ENCODE assay signal across 8 cellular contexts in the genomic region with DNA sequence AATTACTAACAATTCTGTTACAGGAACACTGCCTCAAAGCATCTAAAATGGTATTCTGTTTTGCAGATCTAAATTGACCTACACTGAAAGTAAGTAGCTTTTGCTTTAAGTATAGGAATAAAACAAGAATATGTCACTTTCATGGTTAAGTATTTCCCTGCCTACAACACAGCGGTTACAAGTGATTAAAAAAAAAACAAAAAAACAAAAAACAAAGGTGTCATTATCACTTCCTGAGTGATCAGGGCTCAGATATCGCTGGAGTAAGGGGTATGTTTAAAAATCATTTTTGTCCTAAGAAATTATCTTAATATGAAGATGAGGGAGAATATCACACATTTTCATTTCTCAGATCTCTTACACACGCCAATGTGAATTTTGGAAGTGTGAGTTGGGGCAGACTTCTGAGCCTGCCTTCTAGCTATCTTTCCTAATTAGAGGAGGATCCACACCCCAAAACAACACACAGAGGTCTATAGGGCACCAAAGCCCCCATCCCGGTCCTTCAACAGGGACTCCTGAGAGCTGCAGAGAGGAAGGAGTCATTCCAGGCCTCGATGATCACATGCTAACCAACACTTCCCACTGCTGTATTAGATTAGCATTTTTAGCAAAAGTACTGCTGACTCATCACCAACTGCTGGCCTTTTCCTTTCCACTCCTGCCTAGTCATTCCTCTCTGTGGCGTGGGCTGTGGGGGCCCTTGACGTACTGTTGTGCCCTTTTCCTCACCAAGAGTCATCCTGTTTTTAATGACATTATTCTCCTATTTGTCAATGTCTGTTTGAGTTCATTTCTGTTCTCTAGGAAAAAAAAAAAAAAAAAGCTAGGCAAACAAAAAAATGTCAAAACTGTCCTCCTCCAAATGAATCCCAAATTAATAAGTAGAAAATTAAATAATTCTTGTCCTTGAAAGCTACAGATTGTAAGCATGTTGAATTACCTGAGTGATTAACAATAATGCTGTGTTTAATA. TPM values are rescaled to one million over a fixed set of nuclear protein-coding genes. Genes with fewer than 3 reads are reported as not detected.
DNase-seq lines count a peak whose midpoint lies in the region; ATAC-seq and TF ChIP-seq lines count a peak whose summit lies in the region.

No MANE protein-coding gene starts in this region.

- no peaks in the 10 kb centered on the region for H3K79me2 ChIP-seq in MM.1S (ENCODE audit: low read length)

- TF ChIP-seq CTCF in MM.1S (IDR thresholded peaks at IDR 0.05; ENCODE audit: low read length), result no peak

- H3K4me1 ChIP-seq in CD4-positive, CD25-positive, alpha-beta regulatory T cell (ENCODE audit: control insufficient read depth, insufficient read depth, low read length, poor library complexity, severe bottlenecking), result peaks cover 4% of the 10 kb centered on the region
- H3K4me1 ChIP-seq in HUES6 (ENCODE audit: control insufficient read depth, insufficient read depth, low read length), result peaks cover 5% of the 10 kb centered on the region
- peaks cover 6% of the 10 kb centered on the region; the same call in 1 of the 2 replicates for H3K4me1 ChIP-seq in MM.1S (ENCODE audit: low read length)

- H3K9me3 Mint-ChIP-seq in CD4-positive, CD25-positive, alpha-beta regulatory T cell, result peaks cover 0 to 18% (median 3%) of the 10 kb centered on the region in 7 donors
- peaks cover 7 to 12% of the 10 kb centered on the region in 2 donors for H3K9me3 Mint-ChIP-seq in activated T-cell treated with anti-CD3 and anti-CD28 coated beads, Interleukin-2, amount 50 U/mL, for 72 hours

- no peaks in the 10 kb centered on the region for H3K27me3 Mint-ChIP-seq in CD4-positive, CD25-positive, alpha-beta regulatory T cell
- H3K27me3 Mint-ChIP-seq in activated T-cell treated with anti-CD3 and anti-CD28 coated beads, Interleukin-2, amount 50 U/mL, for 72 hours (ENCODE audit: low read depth), result no peaks in the 10 kb centered on the region

- no peaks in the 10 kb centered on the region for H3K36me3 Mint-ChIP-seq in CD4-positive, CD25-positive, alpha-beta regulatory T cell
- peaks cover 11 to 19% of the 10 kb centered on the region in 2 donors for H3K36me3 Mint-ChIP-seq in activated T-cell treated with anti-CD3 and anti-CD28 coated beads, Interleukin-2, amount 50 U/mL, for 72 hours (ENCODE audit: insufficient read depth in 2 of 2)

- no peaks in the 10 kb centered on the region for H3K9me2 ChIP-seq in MM.1S (replicated peaks; ENCODE audit: insufficient read depth, low read length)

- no peak overlapping the region for H3K4me3 Mint-ChIP-seq in CD4-positive, CD25-positive, alpha-beta regulatory T cell
- peak overlapping the region; percentile 51 to 64 for H3K4me3 Mint-ChIP-seq in activated T-cell treated with anti-CD3 and anti-CD28 coated beads, Interleukin-2, amount 50 U/mL, for 72 hours

- H3K4me2 ChIP-seq in MM.1S (ENCODE audit: low read depth, low read length), result no peak overlapping the region

- H3K27ac Mint-ChIP-seq in CD4-positive, CD25-positive, alpha-beta regulatory T cell, result peak overlapping the region in 2 of 3 donors; percentile 42 to 52
- peak overlapping the region; percentile 47 for H3K27ac Mint-ChIP-seq in activated T-cell treated with anti-CD3 and anti-CD28 coated beads, Interleukin-2, amount 50 U/mL, for 72 hours

- peak in 1 of 3 donors; percentile 27 for DNase-seq in CD4-positive, CD25-positive, alpha-beta regulatory T cell
- peak; percentile 75 to 79 for DNase-seq in activated T-cell treated with anti-CD3 and anti-CD28 coated beads, Interleukin-2, amount 50 U/mL, for 72 hours
- DNase-seq in glomerular endothelial cell (ENCODE audit: extremely low read depth, low read depth, low spot score), result peak; percentile 85
- DNase-seq in pulmonary artery endothelial cell (ENCODE audit: low read depth, low spot score), result peak; percentile 71
- no peak for DNase-seq in cerebellar nuclear complex (lab: John Stamatoyannopoulos, UW)
- no peak for DNase-seq in MM.1S

- no peaks in the 10 kb centered on the region for H3K9me3 ChIP-seq in CD4-positive, CD25-positive, alpha-beta regulatory T cell (ENCODE audit: control insufficient read depth in 2 of 2, low read length in 2 of 2)
- 0 out of 2 replicates have a peak, but pooled peaks cover 5% of the 10 kb centered on the region for H3K9me3 ChIP-seq in HUES6 (ENCODE audit: control insufficient read depth, insufficient read depth, low read depth, low read length)
- H3K9me3 ChIP-seq in MM.1S (replicated peaks; ENCODE audit: insufficient read depth, low read length), result no peaks in the 10 kb centered on the region

- no peak for ATAC-seq in CD4-positive, CD25-positive, alpha-beta regulatory T cell (ENCODE audit: low read depth in 2 of 2)
- peak; percentile 91 for ATAC-seq in GM21390 (IDR thresholded peaks at IDR 0.05; ENCODE audit: unreplicated experiment)
- peak; percentile 89 to 94 for ATAC-seq in activated T-cell treated with anti-CD3 and anti-CD28 coated beads, Interleukin-2, amount 50 U/mL, for 72 hours (replicated peaks in 1 of 2)

- H3K36me3 ChIP-seq in CD4-positive, CD25-positive, alpha-beta regulatory T cell (ENCODE audit: control insufficient read depth, insufficient read depth, low read length), result no peaks in the 10 kb centered on the region
- H3K36me3 ChIP-seq in HUES6 (ENCODE audit: control insufficient read depth, insufficient read depth, low read length) (no peaks in the 10 kb centered on the region), MM.1S (replicated peaks; ENCODE audit: insufficient read depth, low read length) (no peaks in the 10 kb centered on the region)

- H3K27ac ChIP-seq in CD4-positive, CD25-positive, alpha-beta regulatory T cell (ENCODE audit: insufficient read depth, low read length, poor library complexity, severe bottlenecking), result no peak overlapping the region
- H3K27ac ChIP-seq in HUES6 (ENCODE audit: low read depth, low read length) (peak overlapping the region; percentile 20; the same call in 1 of the 2 replicates), MM.1S (ENCODE audit: low read length) (no peak overlapping the region)

- H3K9ac ChIP-seq in HUES6 (ENCODE audit: low read length), result no peak overlapping the region
- no peak overlapping the region for H3K9ac ChIP-seq in MM.1S (ENCODE audit: low read length)

- no peak overlapping the region for H3K4me3 ChIP-seq in CD4-positive, CD25-positive, alpha-beta regulatory T cell (ENCODE audit: low read depth, low read length)
- H3K4me3 ChIP-seq in HUES6 (ENCODE audit: low read depth, low read length), result no peak overlapping the region
- H3K4me3 ChIP-seq in MM.1S (ENCODE audit: low read length), result no peak overlapping the region

- peaks cover 6 to 12% (median 8%) of the 10 kb centered on the region in 4 donors for H3K4me1 Mint-ChIP-seq in CD4-positive, CD25-positive, alpha-beta regulatory T cell
- peaks cover 20% of the 10 kb centered on the region for H3K4me1 Mint-ChIP-seq in activated T-cell treated with anti-CD3 and anti-CD28 coated beads, Interleukin-2, amount 50 U/mL, for 72 hours (ENCODE audit: low read depth)

- no peaks in the 10 kb centered on the region for H3K27me3 ChIP-seq in CD4-positive, CD25-positive, alpha-beta regulatory T cell (ENCODE audit: control insufficient read depth, insufficient read depth, low read length)
- H3K27me3 ChIP-seq in HUES6 (ENCODE audit: control insufficient read depth, insufficient read depth, low read length) (no peaks in the 10 kb centered on the region), MM.1S (replicated peaks; ENCODE audit: insufficient read depth, low read length) (no peaks in the 10 kb centered on the region)

- no peaks in the 10 kb centered on the region for H4K20me1 ChIP-seq in MM.1S (ENCODE audit: insufficient read depth, low read length)

- H3F3A ChIP-seq in MM.1S (ENCODE audit: insufficient read depth, low read length), result no peaks in the 10 kb centered on the region

- no peak overlapping the region for H2AFZ ChIP-seq in MM.1S (ENCODE audit: low read length)

RNA-seq across cellular contexts. Expression of gene PRTFDC1, which starts 31.2 kb away (rescaled TPM):
- 1.6 TPM for total RNA-seq in CD4-positive, CD25-positive, alpha-beta regulatory T cell
- 1 to 10 TPM in 1 of 4 donors, under 1 TPM in 1, not detected in 2; 0.37 to 1.3 TPM for polyA plus RNA-seq in CD4-positive, CD25-positive, alpha-beta regulatory T cell
- under 1 TPM; 0.46 to 0.49 TPM for total RNA-seq in activated T-cell treated with anti-CD3 and anti-CD28 coated beads, Interleukin-2, amount 50 U/mL, for 72 hours
- total RNA-seq in glomerular endothelial cell, result 2.8 and 8.1 TPM in 2 replicates
- 6.7 and 22.5 TPM in 2 replicates for total RNA-seq in pulmonary artery endothelial cell

Comparison
In these comparisons a context has a peak if more than half of its experiments do, and no peak if none do; other contexts are left out.
1. ATAC-seq: peak in GM21390 (single experiment) and activated T-cell treated with anti-CD3 and anti-CD28 coated beads, Interleukin-2, amount 50 U/mL, for 72 hours (2 of 2); none in CD4-positive, CD25-positive, alpha-beta regulatory T cell (0 of 2).
2. DNase-seq: peak in activated T-cell treated with anti-CD3 and anti-CD28 coated beads, Interleukin-2, amount 50 U/mL, for 72 hours (2 of 2), glomerular endothelial cell (single experiment) and pulmonary artery endothelial cell (single experiment); none in cerebellar nuclear complex (0 of 2) and MM.1S (single experiment).
3. H3K4me3 Mint-ChIP-seq: peak in activated T-cell treated with anti-CD3 and anti-CD28 coated beads, Interleukin-2, amount 50 U/mL, for 72 hours (2 of 2); none in CD4-positive, CD25-positive, alpha-beta regulatory T cell (0 of 4).